ENCODE assay signal across 7 cellular contexts in the genomic region with DNA sequence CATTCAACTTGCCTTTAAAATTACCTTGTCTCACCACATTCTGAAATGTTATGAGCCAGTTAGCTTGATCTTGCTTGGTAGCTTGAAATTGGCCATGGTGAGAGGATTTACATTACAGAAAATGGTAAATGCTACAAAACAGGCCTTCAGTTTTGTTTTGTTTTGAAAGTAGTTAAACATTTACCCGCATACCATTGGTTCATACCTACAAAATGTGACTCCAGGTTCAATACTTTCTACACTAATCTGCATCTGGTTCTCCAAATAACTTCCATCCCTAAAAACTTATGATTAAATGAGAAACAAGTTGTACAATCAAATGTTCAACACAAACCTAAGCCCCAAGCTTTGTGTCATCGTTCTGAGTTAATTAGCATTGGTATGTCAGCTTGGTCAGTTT.
"Had no signal": no experiment of that assay in that cellular context is flagged by ENCODE, and none has a peak within 500 bp of the region (broad histone marks: within the 10 kb centered on the region; RNA-seq: fewer than 3 reads in every experiment).

No MANE protein-coding gene starts in this region.

- H3K4me3 ChIP-seq: K562 had no signal

- H3K9me3 Mint-ChIP-seq: IgD-negative memory B cell had no signal

- FAIRE-seq: K562 had no signal

- H3K27ac ChIP-seq: HL-60, KMS-11 had no signal

- DNase-seq: IMR-90, KBM-7, KG1 had no signal

- ATAC-seq: K562 had no signal

- H3K4me1 Mint-ChIP-seq: IgD-negative memory B cell had no signal

- H3K27ac Mint-ChIP-seq: IgD-negative memory B cell had no signal

- H3K4me3 Mint-ChIP-seq: IgD-negative memory B cell had no signal

- H3K9ac ChIP-seq: KMS-11 had no signal

- H3K4me2 ChIP-seq: KMS-11 had no signal

- H3K27me3 Mint-ChIP-seq: IgD-negative memory B cell had no signal
